25 cellular contexts compared by ENCODE assay signal in the genomic region with DNA sequence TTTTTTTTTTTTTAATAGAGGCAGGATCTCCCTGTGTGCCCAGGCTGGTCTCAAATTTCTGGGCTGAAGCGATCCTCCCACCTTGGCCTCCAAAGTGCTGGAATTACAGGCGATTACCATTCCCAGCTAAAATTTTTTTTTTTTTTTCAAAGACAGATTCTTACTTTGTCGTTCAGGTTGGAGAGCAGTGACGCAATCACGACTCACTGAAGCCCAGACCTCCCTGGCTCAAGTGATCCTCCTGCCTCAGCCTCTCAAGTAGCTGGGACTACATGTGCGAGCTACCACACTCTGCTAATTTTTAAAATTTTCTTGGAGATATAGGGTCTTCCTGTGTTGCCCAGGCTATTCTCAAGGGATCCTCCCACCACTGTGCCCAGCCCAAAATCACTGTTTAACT. TPM values are rescaled to one million over a fixed set of nuclear protein-coding genes. Genes with fewer than 3 reads are reported as not detected.
DNase-seq lines count a peak whose midpoint lies in the region; ATAC-seq and TF ChIP-seq lines count a peak whose summit lies in the region.
"Had no signal": no experiment of that assay in that cellular context is flagged by ENCODE, and none has a peak within 500 bp of the region (broad histone marks: within the 10 kb centered on the region; RNA-seq: fewer than 3 reads in every experiment).

No MANE protein-coding gene starts in this region.

- ATAC-seq in HCT116: peak; percentile 33; the same call in 1 of the 2 replicates
- ATAC-seq: activated CD8-positive, alpha-beta T cell treated with anti-CD3 and anti-CD28 coated beads for 36 hours; esophagus mucosa; left lobe of liver; stimulated activated naive B cell treated with anti-CD40 and anti-IgM and Interleukin-4, amounts not matched to agents 10 μg/mL and 1 μg/mL and 100 μg/mL, for 72 hours had no signal

- H3K9me2 ChIP-seq in HCT116 (ENCODE audit: insufficient read depth): no peaks in the 10 kb centered on the region

- BruUV-seq in HCT116 (replicated peaks; lab: Mats Ljungman, UMichigan): no TSS peak

- H3K27me3 ChIP-seq in HCT116 (ENCODE audit: insufficient read depth, low read length): no peaks in the 10 kb centered on the region
- H3K27me3 ChIP-seq: tibial artery had no signal

- no peak for TF ChIP-seq POLR2A in HCT116 (IDR thresholded peaks at IDR 0.05; ENCODE audit: borderline replicate concordance, extremely low read depth, insufficient read depth, insufficient read length)

- DNase-seq in HCT116 (ENCODE audit: low read depth, low spot score) (peak; percentile 15), NCI-H226 (peak; percentile 29), epithelial cell of esophagus (ENCODE audit: low read depth) (peak; percentile 62), renal cortical epithelial cell (ENCODE audit: low read depth) (peak; percentile 43), DMS79 (lab: John Stamatoyannopoulos, UW) (no peak)
- DNase-seq in stimulated activated naive CD4-positive, alpha-beta T cell treated with Interleukin-2 at 50 U/mL for 16 hours (lab: John Stamatoyannopoulos, UW): no peak
- no peak for DNase-seq in stimulated activated CD8-positive, alpha-beta memory T cell treated with anti-CD3 and anti-CD28 coated beads, Interleukin-4, amount 100 ng/mL, for 48 hours
- DNase-seq: activated CD4-positive, CD25-positive, alpha-beta regulatory T cell; activated CD8-positive, alpha-beta T cell treated with anti-CD3 and anti-CD28 coated beads for 36 hours; activated naive CD4-positive, alpha-beta T cell treated with Interleukin-2 at 50 U/mL for 16 hours; activated T-cell treated with anti-CD3 and anti-CD28 coated beads, Interleukin-2, amount 50 U/mL, for 1 hour; AML-193; anterior cingulate cortex; DMS53; effector CD4-positive, alpha-beta T cell; head of caudate nucleus; NCI-H1930; nephron progenitor cell; stimulated activated naive B cell treated with anti-CD40 and anti-IgM and Interleukin-4, amounts not matched to agents 10 μg/mL and 1 μg/mL and 100 μg/mL, for 72 hours; T-helper 9 cell; tibial artery had no signal

- no peak for TF ChIP-seq RAD21 in HCT116 (IDR thresholded peaks at IDR 0.05; ENCODE audit: low read depth)

- H2AFZ ChIP-seq in HCT116 (ENCODE audit: low read depth, low read length, poor library complexity, severe bottlenecking): no peak overlapping the region
- H2AFZ ChIP-seq: parathyroid adenoma had no signal

- no peaks in the 10 kb centered on the region for H4K20me1 ChIP-seq in HCT116 (ENCODE audit: insufficient read depth)

- no peak overlapping the region for H3K27ac ChIP-seq in HCT116 (ENCODE audit: low read depth, low read length)
- H3K27ac ChIP-seq: parathyroid adenoma, RWPE1, tibial artery had no signal

- H3K79me2 ChIP-seq in HCT116 (ENCODE audit: insufficient read depth, low read length): no peaks in the 10 kb centered on the region; the same call in 1 of the 2 replicates

- no peaks in the 10 kb centered on the region for H3K9me3 ChIP-seq in HCT116 (ENCODE audit: control insufficient read depth in 1 of 2, insufficient read depth in 1 of 2, low read depth in 1 of 2, low read length in 2 of 2)
- H3K9me3 ChIP-seq: tibial artery had no signal

- peak overlapping the region; percentile 12; the same call in 1 of the 2 replicates for H3K4me2 ChIP-seq in HCT116 (ENCODE audit: low read length)

- TF ChIP-seq CTCF in HCT116 (IDR thresholded peaks at IDR 0.05 in 2 of 3, conservative IDR thresholded peaks at IDR 0.05 in 1 of 3; ENCODE audit: borderline replicate concordance in 1 of 3, insufficient read depth in 1 of 3, low read depth in 2 of 3, low read length in 2 of 3) (no peak), epithelial cell of esophagus (IDR thresholded peaks at IDR 0.05; ENCODE audit: insufficient read depth, low read depth, low read length, missing control alignments) (no peak)

- peaks cover 5 to 10% of the 10 kb centered on the region in 2 experiments; a peak in 3 of 4 replicates for H3K36me3 ChIP-seq in HCT116 (ENCODE audit: control insufficient read depth in 1 of 2, insufficient read depth in 2 of 2, low read length in 2 of 2)

- CTCF ChIA-PET in HCT116 (lab: Charles Lee): no interaction called here

- peaks cover 0 to 13% of the 10 kb centered on the region in 2 experiments; a peak in 2 of 4 replicates for H3K4me1 ChIP-seq in HCT116 (ENCODE audit: control insufficient read depth in 1 of 2, insufficient read depth in 2 of 2, low read length in 2 of 2)
- H3K4me1 ChIP-seq: parathyroid adenoma, tibial artery had no signal

- RAD21 ChIA-PET in HCT116 (lab: Charles Lee; ENCODE audit: low non-redundant PET in 1 of 2, low total read pairs in 2 of 2, uncharacterized antibody in 2 of 2, unreplicated experiment in 2 of 2): no interaction called here

- no peak overlapping the region for H3K9ac ChIP-seq in HCT116 (ENCODE audit: low read length)
- H3K9ac ChIP-seq: parathyroid adenoma had no signal

- intact Hi-C loops in HCT116 (cut with micrococcal nuclease): no loop called here

- POLR2A ChIA-PET in HCT116 (lab: Charles Lee): no interaction called here

- no peak overlapping the region for H3K4me3 ChIP-seq in HCT116 (replicated peaks in 1 of 2; ENCODE audit: low read depth in 1 of 2, low read length in 2 of 2)
- no peak overlapping the region for H3K4me3 ChIP-seq in epithelial cell of esophagus (ENCODE audit: low read length)
- H3K4me3 ChIP-seq: tibial artery had no signal

TF ChIP-seq in HCT116, 20 proteins besides CTCF, POLR2A, EP300 and RAD21:
- TF ChIP-seq EGR1 (IDR thresholded peaks at IDR 0.05; ENCODE audit: low read depth) (no peak), FOSL1 (IDR thresholded peaks at IDR 0.05; ENCODE audit: low read depth) (peak; percentile 32), ZFX (IDR thresholded peaks at IDR 0.05) (no peak), CEBPB (IDR thresholded peaks at IDR 0.05; ENCODE audit: low read depth) (peak; percentile 76), JUND (IDR thresholded peaks at IDR 0.05) (no peak)
- TF ChIP-seq, protein P1, sequence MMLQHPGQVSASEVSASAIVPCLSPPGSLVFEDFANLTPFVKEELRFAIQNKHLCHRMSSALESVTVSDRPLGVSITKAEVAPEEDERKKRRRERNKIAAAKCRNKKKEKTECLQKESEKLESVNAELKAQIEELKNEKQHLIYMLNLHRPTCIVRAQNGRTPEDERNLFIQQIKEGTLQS (IDR thresholded peaks at IDR 0.05): peak; percentile 38; the same call in 1 of the 2 replicates

RNA-seq across cellular contexts. Expression of a gene that starts 58.0 kb away (rescaled TPM):
- 44.1 TPM for total RNA-seq in HCT116 (2021; ENCODE audit: unreplicated experiment)
- 16.3 and 16.7 TPM in 2 replicates for polyA plus RNA-seq in HCT116 (2012)
- total RNA-seq in renal cortical epithelial cell: 53.3 and 116 TPM in 2 replicates

Comparison
In these comparisons a context has a peak if more than half of its experiments do, and no peak if none do; other contexts are left out.
1. DNase-seq: peak in HCT116 (single experiment), NCI-H226 (single experiment), epithelial cell of esophagus (single experiment) and renal cortical epithelial cell (single experiment); none in stimulated activated naive CD4-positive, alpha-beta T cell treated with Interleukin-2 at 50 U/mL for 16 hours (single experiment), DMS79 (single experiment) and stimulated activated CD8-positive, alpha-beta memory T cell treated with anti-CD3 and anti-CD28 coated beads, Interleukin-4, amount 100 ng/mL, for 48 hours (single experiment).